In the genomic region with DNA sequence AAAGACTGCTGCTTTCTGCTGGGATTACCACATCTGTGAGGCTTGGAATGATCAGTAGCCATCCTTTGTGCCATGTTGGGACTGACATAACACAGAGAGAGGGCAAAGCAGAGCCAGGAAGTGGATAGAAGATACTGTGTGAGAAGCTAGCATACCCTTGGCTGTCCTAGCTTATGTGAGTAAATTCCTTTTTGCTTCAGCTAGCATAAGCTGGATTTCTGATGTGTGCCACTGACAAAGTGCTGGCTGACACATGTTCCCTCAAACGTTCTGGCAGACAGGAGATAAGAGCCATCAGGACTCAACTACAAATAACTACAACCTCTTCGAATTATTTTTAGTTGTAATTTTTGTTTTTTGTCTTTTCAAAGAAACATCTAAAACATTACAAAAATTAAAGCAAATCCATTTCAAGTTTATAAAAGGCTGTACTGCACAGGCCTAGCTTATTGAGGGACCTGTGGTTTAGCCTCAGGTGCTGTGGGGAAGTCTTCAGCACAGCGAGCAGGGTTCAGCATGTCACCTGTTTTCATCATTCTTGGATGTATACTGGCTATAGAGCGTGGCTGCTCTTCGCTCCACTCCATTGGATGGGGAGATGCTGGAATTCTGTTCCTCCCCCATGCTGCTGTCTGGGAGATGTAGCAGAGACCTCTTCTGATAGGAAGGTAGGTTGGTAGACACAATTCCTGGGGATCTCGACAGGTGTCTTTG, we compare ENCODE assay signal across 22 cellular contexts.
DNase-seq lines count a peak whose midpoint lies in the region; ATAC-seq and TF ChIP-seq lines count a peak whose summit lies in the region.
"Had no signal": no experiment of that assay in that cellular context is flagged by ENCODE, and none has a peak within 500 bp of the region (broad histone marks: within the 10 kb centered on the region; RNA-seq: fewer than 3 reads in every experiment).

No MANE protein-coding gene starts in this region.

- H3K27me3 ChIP-seq in dorsolateral prefrontal cortex (no peaks in the 10 kb centered on the region), right atrium auricular region (no peaks in the 10 kb centered on the region), Caco-2 (replicated peaks; ENCODE audit: control insufficient read depth, insufficient read depth, low read length) (no peaks in the 10 kb centered on the region)
- H3K27me3 ChIP-seq: BLaER1, brain microvascular endothelial cell, colonic mucosa, foreskin keratinocyte had no signal

- H3K27ac ChIP-seq in dorsolateral prefrontal cortex = peak overlapping the region in 44 of 59 donors; percentile 2 to 73 (median 44)
- peak overlapping the region; percentile 70 to 77 for H3K27ac ChIP-seq in right atrium auricular region
- H3K27ac ChIP-seq: BLaER1, brain microvascular endothelial cell, colonic mucosa, foreskin keratinocyte had no signal

- H3K9me3 Mint-ChIP-seq in stimulated activated effector memory CD8-positive, alpha-beta T cell treated with anti-CD3 and anti-CD28 coated beads, Interleukin-12 subunit alpha, Interleukin-12 subunit beta, amount 100 ng/mL, for 72 hours = no peaks in the 10 kb centered on the region
- H3K9me3 Mint-ChIP-seq in Caco-2 (ENCODE audit: unreplicated experiment) = no peaks in the 10 kb centered on the region
- H3K9me3 Mint-ChIP-seq in HFFc6 = no peaks in the 10 kb centered on the region
- H3K9me3 Mint-ChIP-seq: activated naive CD8-positive, alpha-beta T cell treated with anti-CD3 and anti-CD28 coated beads, Interleukin-2, amount 10 ng/mL, durations not matched to agents 7 days and 5 days; activated T-helper 1 cell treated with anti-CD3 and anti-CD28 coated beads, Interleukin-12 subunit alpha, Interleukin-12 subunit beta, Interleukin-2, Interleukin-4 antibody, amounts not matched to agents 30 ng/mL and 10 ng/mL and 1 ng/mL, durations not matched to agents 14 hours and 24 hours and 36 hours; nephron progenitor cell; stimulated activated naive CD8-positive, alpha-beta T cell treated with anti-CD3 and anti-CD28 coated beads, Interleukin-15, amount 100 ng/mL, for 72 hours had no signal

- no peak overlapping the region for H3K4me3 Mint-ChIP-seq in stimulated activated effector memory CD8-positive, alpha-beta T cell treated with anti-CD3 and anti-CD28 coated beads, Interleukin-12 subunit alpha, Interleukin-12 subunit beta, amount 100 ng/mL, for 72 hours
- no peak overlapping the region for H3K4me3 Mint-ChIP-seq in Caco-2 (ENCODE audit: unreplicated experiment)
- no peak overlapping the region for H3K4me3 Mint-ChIP-seq in HFFc6
- H3K4me3 Mint-ChIP-seq: activated naive CD8-positive, alpha-beta T cell treated with anti-CD3 and anti-CD28 coated beads, Interleukin-2, amount 10 ng/mL, durations not matched to agents 7 days and 5 days; activated T-helper 1 cell treated with anti-CD3 and anti-CD28 coated beads, Interleukin-12 subunit alpha, Interleukin-12 subunit beta, Interleukin-2, Interleukin-4 antibody, amounts not matched to agents 30 ng/mL and 10 ng/mL and 1 ng/mL, durations not matched to agents 14 hours and 24 hours and 36 hours; nephron progenitor cell; stimulated activated naive CD8-positive, alpha-beta T cell treated with anti-CD3 and anti-CD28 coated beads, Interleukin-15, amount 100 ng/mL, for 72 hours had no signal

- H3K4me1 ChIP-seq in right atrium auricular region (peaks cover 0 to 19% of the 10 kb centered on the region in 2 donors), Caco-2 (no peaks in the 10 kb centered on the region)
- H3K4me1 ChIP-seq: colonic mucosa, foreskin keratinocyte had no signal

- no peaks in the 10 kb centered on the region for H3K4me1 Mint-ChIP-seq in stimulated activated effector memory CD8-positive, alpha-beta T cell treated with anti-CD3 and anti-CD28 coated beads, Interleukin-12 subunit alpha, Interleukin-12 subunit beta, amount 100 ng/mL, for 72 hours
- H3K4me1 Mint-ChIP-seq in Caco-2 (ENCODE audit: low read depth, unreplicated experiment) (no peaks in the 10 kb centered on the region), HFFc6 (ENCODE audit: low read depth) (peaks cover 40% of the 10 kb centered on the region)

- H3K27ac Mint-ChIP-seq in stimulated activated effector memory CD8-positive, alpha-beta T cell treated with anti-CD3 and anti-CD28 coated beads, Interleukin-12 subunit alpha, Interleukin-12 subunit beta, amount 100 ng/mL, for 72 hours = peak overlapping the region; percentile 26
- H3K27ac Mint-ChIP-seq in Caco-2 (ENCODE audit: unreplicated experiment) (no peak overlapping the region), HFFc6 (no peak overlapping the region)
- H3K27ac Mint-ChIP-seq: activated naive CD8-positive, alpha-beta T cell treated with anti-CD3 and anti-CD28 coated beads, Interleukin-2, amount 10 ng/mL, durations not matched to agents 7 days and 5 days; activated T-helper 1 cell treated with anti-CD3 and anti-CD28 coated beads, Interleukin-12 subunit alpha, Interleukin-12 subunit beta, Interleukin-2, Interleukin-4 antibody, amounts not matched to agents 30 ng/mL and 10 ng/mL and 1 ng/mL, durations not matched to agents 14 hours and 24 hours and 36 hours; nephron progenitor cell had no signal

- TF ChIP-seq CTCF in dorsolateral prefrontal cortex (IDR thresholded peaks at IDR 0.05 in 54 of 56, conservative IDR thresholded peaks at IDR 0.05 in 2 of 56; ENCODE audit: low read depth in 1 of 56, partially characterized antibody in 56 of 56) = no peak
- no peak for TF ChIP-seq CTCF in right atrium auricular region (IDR thresholded peaks at IDR 0.05)
- TF ChIP-seq CTCF in Caco-2 (IDR thresholded peaks at IDR 0.05; ENCODE audit: insufficient read depth in 1 of 2, low read depth in 1 of 2, low read length in 1 of 2, severe bottlenecking in 1 of 2, unreplicated experiment in 1 of 2) = no peak
- no peak for TF ChIP-seq CTCF in HFFc6 (IDR thresholded peaks at IDR 0.05)

- no peak overlapping the region for H3K4me3 ChIP-seq in dorsolateral prefrontal cortex
- H3K4me3 ChIP-seq in right atrium auricular region = no peak overlapping the region
- H3K4me3 ChIP-seq in Caco-2 (ENCODE audit: low read depth, low read length) = no peak overlapping the region
- H3K4me3 ChIP-seq: BLaER1, colonic mucosa, skin epidermis had no signal

- H3K9me3 ChIP-seq in right atrium auricular region (no peaks in the 10 kb centered on the region), Caco-2 (no peaks in the 10 kb centered on the region)
- H3K9me3 ChIP-seq: BLaER1, colonic mucosa had no signal

- no TSS peak for BruUV-seq in Caco-2 (replicated peaks; lab: Mats Ljungman, UMichigan)

- H3K27me3 Mint-ChIP-seq in Caco-2 (ENCODE audit: insufficient read depth, unreplicated experiment) (no peaks in the 10 kb centered on the region), HFFc6 (ENCODE audit: insufficient read depth) (no peaks in the 10 kb centered on the region; the same call in 1 of the 2 replicates)
- H3K27me3 Mint-ChIP-seq: activated naive CD8-positive, alpha-beta T cell treated with anti-CD3 and anti-CD28 coated beads, Interleukin-2, amount 10 ng/mL, durations not matched to agents 7 days and 5 days; stimulated activated naive CD8-positive, alpha-beta T cell treated with anti-CD3 and anti-CD28 coated beads, Interleukin-15, amount 100 ng/mL, for 72 hours had no signal

- intact Hi-C loops in dorsolateral prefrontal cortex (cut with DNase I) = no loop called here
- intact Hi-C loops in Caco-2 (cut with micrococcal nuclease; ENCODE audit: unreplicated experiment) = no loop called here

- H3K36me3 ChIP-seq in right atrium auricular region (peaks cover 51% of the 10 kb centered on the region), Caco-2 (ENCODE audit: control insufficient read depth, insufficient read depth, low read length) (peaks cover 4% of the 10 kb centered on the region)
- H3K36me3 ChIP-seq: colonic mucosa had no signal

- DNase-seq in OCI-M1 (lab: John Stamatoyannopoulos, UW) = peak; percentile 67
- no peak for DNase-seq in dorsolateral prefrontal cortex
- DNase-seq in right atrium auricular region (ENCODE audit: low spot score) = peak; percentile 21
- no peak for DNase-seq in stimulated activated effector memory CD8-positive, alpha-beta T cell treated with anti-CD3 and anti-CD28 coated beads, Interleukin-12 subunit alpha, Interleukin-12 subunit beta, amount 100 ng/mL, for 72 hours (ENCODE audit: low spot score in 2 of 2)
- DNase-seq in Caco-2 = no peak
- DNase-seq in HFFc6 = no peak
- no peak for DNase-seq in 8988T
- DNase-seq: activated CD4-positive, alpha-beta T cell treated with anti-CD3 and anti-CD28 coated beads for 4 hours; activated naive CD8-positive, alpha-beta T cell treated with anti-CD3 and anti-CD28 coated beads, Interleukin-2, amount 10 ng/mL, durations not matched to agents 7 days and 5 days; brain microvascular endothelial cell; colonic mucosa; foreskin keratinocyte; kidney; NCI-H1092 treated with DMSO at 0.1 percent for 48 hours; NCI-H2081; nephron progenitor cell; posterior cingulate gyrus; stimulated activated naive CD8-positive, alpha-beta T cell treated with anti-CD3 and anti-CD28 coated beads, Interleukin-15, amount 100 ng/mL, for 72 hours; SW 1271 had no signal

- CTCF ChIA-PET in Caco-2 (lab: Charles Lee) = no interaction called here

- H3K36me3 Mint-ChIP-seq in stimulated activated effector memory CD8-positive, alpha-beta T cell treated with anti-CD3 and anti-CD28 coated beads, Interleukin-12 subunit alpha, Interleukin-12 subunit beta, amount 100 ng/mL, for 72 hours = peaks cover 33% of the 10 kb centered on the region
- peaks cover 77% of the 10 kb centered on the region for H3K36me3 Mint-ChIP-seq in Caco-2 (ENCODE audit: insufficient read depth, unreplicated experiment)
- peaks cover 50% of the 10 kb centered on the region for H3K36me3 Mint-ChIP-seq in HFFc6 (ENCODE audit: low read depth)

- POLR2A ChIA-PET in Caco-2 (lab: Charles Lee) = no interaction called here

- ATAC-seq in stimulated activated effector memory CD8-positive, alpha-beta T cell treated with anti-CD3 and anti-CD28 coated beads, Interleukin-12 subunit alpha, Interleukin-12 subunit beta, amount 100 ng/mL, for 72 hours = no peak
- ATAC-seq: foreskin keratinocyte; stimulated activated naive CD8-positive, alpha-beta T cell treated with anti-CD3 and anti-CD28 coated beads, Interleukin-15, amount 100 ng/mL, for 72 hours had no signal

Comparison
In these comparisons a context has a peak if more than half of its experiments do, and no peak if none do; other contexts are left out.
1. DNase-seq: peak in OCI-M1 (single experiment) and right atrium auricular region (single experiment); none in dorsolateral prefrontal cortex (0 of 10), stimulated activated effector memory CD8-positive, alpha-beta T cell treated with anti-CD3 and anti-CD28 coated beads, Interleukin-12 subunit alpha, Interleukin-12 subunit beta, amount 100 ng/mL, for 72 hours (0 of 2), Caco-2 (0 of 2), HFFc6 (single experiment) and 8988T (single experiment).